ENCODE assay signal across 28 cellular contexts in the genomic region with DNA sequence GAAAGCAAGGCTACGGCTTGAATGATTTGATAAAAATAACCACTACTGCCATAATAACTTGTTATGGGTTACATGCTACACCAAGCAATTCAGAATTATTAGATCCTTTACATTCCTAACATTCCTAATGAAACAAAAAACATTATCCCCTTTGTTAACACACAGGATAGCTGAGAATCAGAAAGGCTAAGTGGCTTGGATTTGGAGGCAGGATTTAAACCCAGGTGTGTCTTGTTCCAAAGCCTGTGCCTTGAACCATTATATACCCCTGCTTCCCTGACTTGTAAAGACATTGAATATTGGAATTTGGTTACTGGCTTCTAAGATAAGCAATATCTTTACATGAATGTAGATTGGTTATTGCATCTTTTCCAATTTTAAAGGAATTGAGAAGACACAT.
"Had no signal": no experiment of that assay in that cellular context is flagged by ENCODE, and none has a peak within 500 bp of the region (broad histone marks: within the 10 kb centered on the region; RNA-seq: fewer than 3 reads in every experiment).

No MANE protein-coding gene starts in this region.

- H3K9me3 ChIP-seq: breast epithelium, heart right ventricle, pancreas, prostate gland, sigmoid colon, stomach, tibial nerve had no signal

- H3K4me2 ChIP-seq: smooth muscle cell had no signal

- ATAC-seq: esophagus mucosa; heart right ventricle; left cardiac atrium; left ventricle myocardium superior; pancreas; stimulated activated naive B cell treated with anti-CD40 and anti-IgM and Interleukin-4, amounts not matched to agents 10 μg/mL and 1 μg/mL and 100 μg/mL, for 72 hours had no signal

- H3K4me1 Mint-ChIP-seq: activated CD4-positive, alpha-beta T cell treated with anti-CD3 and anti-CD28 coated beads, Interleukin-2, amount 10 ng/mL, durations not matched to agents 24 days and 14 days; activated naive CD4-positive, alpha-beta T cell treated with anti-CD3 and anti-CD28 coated beads, Interleukin-2, amount 10 ng/mL, durations not matched to agents 7 days and 5 days; activated naive CD8-positive, alpha-beta T cell treated with anti-CD3 and anti-CD28 coated beads, Interleukin-2, amount 10 ng/mL, durations not matched to agents 7 days and 5 days; naive B cell; nephron progenitor cell; stimulated activated naive B cell treated with anti-CD40 and anti-IgM and Interleukin-4, amounts not matched to agents 10 μg/mL and 1 μg/mL and 100 μg/mL, for 72 hours had no signal

- H3K36me3 ChIP-seq: breast epithelium, heart right ventricle, pancreas, prostate gland, sigmoid colon, stomach, tibial nerve had no signal

- H3K27me3 ChIP-seq: sigmoid colon, stomach, tibial nerve had no signal

- H3K27me3 Mint-ChIP-seq: activated CD4-positive, alpha-beta memory T cell treated with anti-CD3 and anti-CD28 coated beads for 36 hours; activated CD4-positive, alpha-beta T cell treated with anti-CD3 and anti-CD28 coated beads, Interleukin-2, amount 10 ng/mL, durations not matched to agents 24 days and 14 days; activated naive CD4-positive, alpha-beta T cell treated with anti-CD3 and anti-CD28 coated beads, Interleukin-2, amount 10 ng/mL, durations not matched to agents 7 days and 5 days; activated naive CD8-positive, alpha-beta T cell treated with anti-CD3 and anti-CD28 coated beads, Interleukin-2, amount 10 ng/mL, durations not matched to agents 7 days and 5 days; naive B cell; stimulated activated naive B cell treated with anti-CD40 and anti-IgM and Interleukin-4, amounts not matched to agents 10 μg/mL and 1 μg/mL and 100 μg/mL, for 72 hours had no signal

- H3K27ac Mint-ChIP-seq: activated CD4-positive, alpha-beta memory T cell treated with anti-CD3 and anti-CD28 coated beads for 36 hours; activated CD4-positive, alpha-beta T cell treated with anti-CD3 and anti-CD28 coated beads, Interleukin-2, amount 10 ng/mL, durations not matched to agents 24 days and 14 days; activated naive CD4-positive, alpha-beta T cell treated with anti-CD3 and anti-CD28 coated beads, Interleukin-2, amount 10 ng/mL, durations not matched to agents 7 days and 5 days; activated naive CD8-positive, alpha-beta T cell treated with anti-CD3 and anti-CD28 coated beads, Interleukin-2, amount 10 ng/mL, durations not matched to agents 7 days and 5 days; nephron progenitor cell; stimulated activated naive B cell treated with anti-CD40 and anti-IgM and Interleukin-4, amounts not matched to agents 10 μg/mL and 1 μg/mL and 100 μg/mL, for 72 hours had no signal

- H3K36me3 Mint-ChIP-seq: activated CD4-positive, alpha-beta memory T cell treated with anti-CD3 and anti-CD28 coated beads for 36 hours; activated naive CD4-positive, alpha-beta T cell treated with anti-CD3 and anti-CD28 coated beads, Interleukin-2, amount 10 ng/mL, durations not matched to agents 7 days and 5 days; activated naive CD8-positive, alpha-beta T cell treated with anti-CD3 and anti-CD28 coated beads, Interleukin-2, amount 10 ng/mL, durations not matched to agents 7 days and 5 days; naive B cell; stimulated activated naive B cell treated with anti-CD40 and anti-IgM and Interleukin-4, amounts not matched to agents 10 μg/mL and 1 μg/mL and 100 μg/mL, for 72 hours had no signal

- FAIRE-seq: keratinocyte, pancreas had no signal

- H3K27ac ChIP-seq: breast epithelium, heart right ventricle, pancreas, prostate gland, sigmoid colon, stomach, tibial nerve had no signal

- H3K4me3 Mint-ChIP-seq: activated CD4-positive, alpha-beta memory T cell treated with anti-CD3 and anti-CD28 coated beads for 36 hours; activated CD4-positive, alpha-beta T cell treated with anti-CD3 and anti-CD28 coated beads, Interleukin-2, amount 10 ng/mL, durations not matched to agents 24 days and 14 days; activated naive CD4-positive, alpha-beta T cell treated with anti-CD3 and anti-CD28 coated beads, Interleukin-2, amount 10 ng/mL, durations not matched to agents 7 days and 5 days; activated naive CD8-positive, alpha-beta T cell treated with anti-CD3 and anti-CD28 coated beads, Interleukin-2, amount 10 ng/mL, durations not matched to agents 7 days and 5 days; naive B cell; nephron progenitor cell; stimulated activated naive B cell treated with anti-CD40 and anti-IgM and Interleukin-4, amounts not matched to agents 10 μg/mL and 1 μg/mL and 100 μg/mL, for 72 hours had no signal

- H3K4me3 ChIP-seq: breast epithelium, heart right ventricle, pancreas, prostate gland, sigmoid colon, smooth muscle cell, stomach, tibial nerve had no signal

- H3K9me3 Mint-ChIP-seq: activated CD4-positive, alpha-beta memory T cell treated with anti-CD3 and anti-CD28 coated beads for 36 hours; activated CD4-positive, alpha-beta T cell treated with anti-CD3 and anti-CD28 coated beads, Interleukin-2, amount 10 ng/mL, durations not matched to agents 24 days and 14 days; activated naive CD4-positive, alpha-beta T cell treated with anti-CD3 and anti-CD28 coated beads, Interleukin-2, amount 10 ng/mL, durations not matched to agents 7 days and 5 days; activated naive CD8-positive, alpha-beta T cell treated with anti-CD3 and anti-CD28 coated beads, Interleukin-2, amount 10 ng/mL, durations not matched to agents 7 days and 5 days; naive B cell; nephron progenitor cell; stimulated activated naive B cell treated with anti-CD40 and anti-IgM and Interleukin-4, amounts not matched to agents 10 μg/mL and 1 μg/mL and 100 μg/mL, for 72 hours had no signal

- DNase-seq: activated CD4-positive, alpha-beta memory T cell treated with anti-CD3 and anti-CD28 coated beads for 36 hours; activated CD4-positive, alpha-beta T cell treated with anti-CD3 and anti-CD28 coated beads, Interleukin-2, amount 10 ng/mL, durations not matched to agents 24 days and 14 days; activated CD8-positive, alpha-beta memory T cell treated with anti-CD3 and anti-CD28 coated beads, Interleukin-2, amount 50 U/mL, for 4 hours; activated gamma-delta T cell; activated naive CD4-positive, alpha-beta T cell treated with anti-CD3 and anti-CD28 coated beads, Interleukin-2, amount 10 ng/mL, durations not matched to agents 7 days and 5 days; activated naive CD8-positive, alpha-beta T cell treated with anti-CD3 and anti-CD28 coated beads, Interleukin-2, amount 10 ng/mL, durations not matched to agents 7 days and 5 days; activated T-cell treated with anti-CD3 and anti-CD28 coated beads, Interleukin-2, amount 50 U/mL, for 1 hour; amniotic stem cell; central memory CD4-positive, alpha-beta T cell; foreskin fibroblast; heart right ventricle; left cardiac atrium; left ventricle myocardium superior; naive B cell; nephron progenitor cell; pancreas; sigmoid colon; stimulated activated CD4-positive, alpha-beta T cell treated with anti-CD3 and anti-CD28 coated beads, Interleukin-1b, Interleukin-23, amount 100 ng/mL, for 48 hours; stimulated activated CD4-positive, alpha-beta T cell treated with anti-CD3 and anti-CD28 coated beads, Interleukin-4, amount 100 ng/mL, for 4 hours; stimulated activated CD8-positive, alpha-beta memory T cell treated with anti-CD3 and anti-CD28 coated beads, Interleukin-4, amount 100 ng/mL, for 48 hours; stimulated activated naive B cell treated with anti-CD40 and anti-IgM and Interleukin-4, amounts not matched to agents 10 μg/mL and 1 μg/mL and 100 μg/mL, for 72 hours; stomach had no signal

- H3K4me1 ChIP-seq: breast epithelium, heart right ventricle, pancreas, prostate gland, sigmoid colon, stomach, tibial nerve had no signal
